1 cellular context compared by ENCODE assay signal in genomic region chr1:235972316-235973090, GRCh38.
TF ChIP-seq lines count a peak whose summit lies in the region.

No MANE protein-coding gene starts in this region.

TF ChIP-seq in H1, 55 proteins besides CTCF, POLR2A, EP300 and RAD21 (continued from another document):
- TF ChIP-seq, protein P1, sequence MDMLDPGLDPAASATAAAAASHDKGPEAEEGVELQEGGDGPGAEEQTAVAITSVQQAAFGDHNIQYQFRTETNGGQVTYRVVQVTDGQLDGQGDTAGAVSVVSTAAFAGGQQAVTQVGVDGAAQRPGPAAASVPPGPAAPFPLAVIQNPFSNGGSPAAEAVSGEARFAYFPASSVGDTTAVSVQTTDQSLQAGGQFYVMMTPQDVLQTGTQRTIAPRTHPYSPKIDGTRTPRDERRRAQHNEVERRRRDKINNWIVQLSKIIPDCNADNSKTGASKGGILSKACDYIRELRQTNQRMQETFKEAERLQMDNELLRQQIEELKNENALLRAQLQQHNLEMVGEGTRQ (IDR thresholded peaks at IDR 0.05; ENCODE audit: low read length): no peak
- TF ChIP-seq POLR2AphosphoS5 (IDR thresholded peaks at IDR 0.05; ENCODE audit: low read depth, low read length) (no peak), BACH1 (IDR thresholded peaks at IDR 0.05; ENCODE audit: low read length) (no peak), MAFK (IDR thresholded peaks at IDR 0.05; ENCODE audit: low read depth, low read length) (no peak)
